In genomic region chr11:77656362-77656761, GRCh38 we compare ENCODE assay signal across 30 cellular contexts. TPM values are rescaled to one million over a fixed set of nuclear protein-coding genes. Genes with fewer than 3 reads are reported as not detected.
A peak's percentile ranks its signal among the peaks of the same experiment; 100 is the strongest.
DNase-seq lines count a peak whose midpoint lies in the region; ATAC-seq, FAIRE-seq and TF ChIP-seq lines count a peak whose summit lies in the region.
"Had no signal": no experiment of that assay in that cellular context is flagged by ENCODE, and none has a peak within 500 bp of the region (broad histone marks: within the 10 kb centered on the region; RNA-seq: fewer than 3 reads in every experiment).

No MANE protein-coding gene starts in this region.

- RAD21 ChIA-PET in HCT116 (lab: Charles Lee; ENCODE audit: low non-redundant PET in 1 of 2, low total read pairs in 2 of 2, uncharacterized antibody in 2 of 2, unreplicated experiment in 2 of 2): no interaction called here

- ATAC-seq in HCT116: peak; percentile 27; the same call in 1 of the 2 replicates
- peak; percentile 40 for ATAC-seq in K562
- ATAC-seq: CD8-positive, alpha-beta T cell had no signal

- no peak overlapping the region for H3K4me3 ChIP-seq in HCT116 (replicated peaks in 1 of 2; ENCODE audit: low read depth in 1 of 2, low read length in 2 of 2)
- H3K4me3 ChIP-seq in K562: no peak overlapping the region
- H3K4me3 ChIP-seq: PC-9, SJSA1 had no signal

- BruUV-seq in HCT116 (replicated peaks; lab: Mats Ljungman, UMichigan) (no TSS peak), K562 (replicated peaks; lab: Mats Ljungman, UMichigan) (no TSS peak)

- CTCF ChIA-PET in HCT116 (lab: Charles Lee) (no interaction called here), K562 (lab: Yijun Ruan, JAX; ENCODE audit: low intra/inter-chr PET ratio) (interaction anchor here (0.6 kb wide), 1 partner anchor 108 kb away, joined by 3 read pairs; no protein-coding TSS in a partner anchor)

- no peaks in the 10 kb centered on the region for H3K9me3 Mint-ChIP-seq in T-helper 2 cell treated with Interferon-gamma antibody and Interleukin-4, amounts not matched to agents 5 μg/mL and 100 μg/mL, for 36 hours
- H3K9me3 Mint-ChIP-seq: CD8-positive, alpha-beta T cell had no signal

- intact Hi-C loops in HCT116 (cut with micrococcal nuclease): no loop called here
- intact Hi-C loops in K562 (cut with micrococcal nuclease): loop anchor here (10.0 kb wide), 1 partner anchor 388 kb away; no protein-coding TSS in a partner anchor

- H3K4me1 ChIP-seq in HCT116 (ENCODE audit: control insufficient read depth in 1 of 2, insufficient read depth in 2 of 2, low read length in 2 of 2): peaks cover 0 to 7% of the 10 kb centered on the region in 2 experiments; a peak in 3 of 4 replicates
- peaks cover 3 to 8% of the 10 kb centered on the region in 2 experiments; a peak in 3 of 5 replicates for H3K4me1 ChIP-seq in K562 (replicated peaks in 1 of 2; ENCODE audit: control insufficient read depth in 2 of 2, insufficient read depth in 2 of 2, low read length in 2 of 2)
- H3K4me1 ChIP-seq: Caco-2 had no signal

- H3K9me1 ChIP-seq in K562 (ENCODE audit: control insufficient read depth, insufficient read depth, low read length): no peaks in the 10 kb centered on the region

- no peak overlapping the region for H3K4me2 ChIP-seq in HCT116 (ENCODE audit: low read length)
- H3K4me2 ChIP-seq in K562 (ENCODE audit: insufficient read depth, low read length): no peak overlapping the region
- H3K4me2 ChIP-seq: KMS-11, PC-9 had no signal

- H3K79me2 ChIP-seq in HCT116 (ENCODE audit: insufficient read depth, low read length) (no peaks in the 10 kb centered on the region), K562 (ENCODE audit: control insufficient read depth, insufficient read depth, low read length) (no peaks in the 10 kb centered on the region)

- H3K27me3 ChIP-seq in HCT116 (ENCODE audit: insufficient read depth, low read length) (no peaks in the 10 kb centered on the region), K562 (ENCODE audit: control insufficient read depth in 2 of 2, insufficient read depth in 2 of 2, low read length in 2 of 2) (no peaks in the 10 kb centered on the region)
- H3K27me3 ChIP-seq: SJSA1 had no signal

- no peaks in the 10 kb centered on the region for H3K27me3 Mint-ChIP-seq in T-helper 2 cell treated with Interferon-gamma antibody and Interleukin-4, amounts not matched to agents 5 μg/mL and 100 μg/mL, for 36 hours (ENCODE audit: low read depth)
- H3K27me3 Mint-ChIP-seq: B cell had no signal

- TF ChIP-seq CTCF in HCT116 (IDR thresholded peaks at IDR 0.05 in 2 of 3, conservative IDR thresholded peaks at IDR 0.05 in 1 of 3; ENCODE audit: borderline replicate concordance in 1 of 3, insufficient read depth in 1 of 3, low read depth in 2 of 3, low read length in 2 of 3) (no peak), K562 (IDR thresholded peaks at IDR 0.05 in 2 of 3, conservative IDR thresholded peaks at IDR 0.05 in 1 of 3; ENCODE audit: insufficient read depth in 2 of 3, low read depth in 1 of 3, low read length in 3 of 3) (no peak)

- TF ChIP-seq RAD21 in HCT116 (IDR thresholded peaks at IDR 0.05; ENCODE audit: low read depth) (no peak), K562 (CRISPR knock-in tag; conservative IDR thresholded peaks at IDR 0.05 in 1 of 2, IDR thresholded peaks at IDR 0.05 in 1 of 2) (no peak)

- POLR2A ChIA-PET in HCT116 (lab: Charles Lee) (no interaction called here), K562 (lab: Yijun Ruan, JAX) (no interaction called here)

- H4K20me1 ChIP-seq in HCT116 (ENCODE audit: insufficient read depth): no peaks in the 10 kb centered on the region
- H4K20me1 ChIP-seq in K562 (replicated peaks; ENCODE audit: control insufficient read depth, insufficient read depth, low read length): no peaks in the 10 kb centered on the region

- H3K9me2 ChIP-seq in HCT116 (ENCODE audit: insufficient read depth): no peaks in the 10 kb centered on the region

- no peak overlapping the region for H3K27ac ChIP-seq in HCT116 (ENCODE audit: low read depth, low read length)
- no peak overlapping the region for H3K27ac ChIP-seq in K562 (ENCODE audit: extremely low read depth, low read depth, low read length)
- H3K27ac ChIP-seq: 22Rv1, C4-2B, KMS-11, PC-9, SJSA1 had no signal

- H3K27ac Mint-ChIP-seq in T-helper 2 cell treated with Interferon-gamma antibody and Interleukin-4, amounts not matched to agents 5 μg/mL and 100 μg/mL, for 36 hours: no peak overlapping the region
- H3K27ac Mint-ChIP-seq: B cell; CD8-positive, alpha-beta T cell had no signal

- no peak overlapping the region for H2AFZ ChIP-seq in HCT116 (ENCODE audit: low read depth, low read length, poor library complexity, severe bottlenecking)
- H2AFZ ChIP-seq in K562 (ENCODE audit: low read depth, low read length): peak overlapping the region; percentile 62
- H2AFZ ChIP-seq: PC-9 had no signal

- H3K9ac ChIP-seq in HCT116 (ENCODE audit: low read length) (no peak overlapping the region), K562 (ENCODE audit: insufficient read depth in 1 of 2, low read depth in 2 of 2, low read length in 2 of 2) (no peak overlapping the region)
- H3K9ac ChIP-seq: KMS-11 had no signal

- H3K9me3 ChIP-seq in HCT116 (ENCODE audit: control insufficient read depth in 1 of 2, insufficient read depth in 1 of 2, low read depth in 1 of 2, low read length in 2 of 2) (no peaks in the 10 kb centered on the region), K562 (replicated peaks; ENCODE audit: control insufficient read depth, insufficient read depth, low read depth, low read length) (no peaks in the 10 kb centered on the region)
- H3K9me3 ChIP-seq: Caco-2, SJSA1 had no signal

- in situ Hi-C loops in K562 (cut with MboI): no loop called here

- TF ChIP-seq EP300 in K562 (IDR thresholded peaks at IDR 0.05; ENCODE audit: low read length): no peak

- TF ChIP-seq POLR2A in HCT116 (IDR thresholded peaks at IDR 0.05; ENCODE audit: borderline replicate concordance, extremely low read depth, insufficient read depth, insufficient read length) (no peak), K562 (conservative IDR thresholded peaks at IDR 0.05) (no peak)

- WGBS in K562 (ENCODE audit: insufficient coverage, low coverage, missing lambda C conversion rate): 44% methylated on average over 5 of the region's 7 CpGs

- peak; percentile 23 for DNase-seq in DMS53 (lab: John Stamatoyannopoulos, UW)
- DNase-seq in DMS53 treated with DMSO at 0.1 percent for 48 hours (lab: John Stamatoyannopoulos, UW; ENCODE audit: unreplicated experiment): no peak
- no peak for DNase-seq in HCT116 (ENCODE audit: low read depth, low spot score)
- peak in 1 of 4 experiments; percentile 38 for DNase-seq in K562 (ENCODE audit: extremely low read depth in 1 of 4, low spot score in 3 of 4)
- DNase-seq in iPS-NIHi11 (ENCODE audit: low spot score): peak; percentile 22
- no peak for DNase-seq in superior temporal gyrus (ENCODE audit: extremely low spot score)
- no peak for DNase-seq in GM03348 (ENCODE audit: low spot score)
- no peak for DNase-seq in T-helper 2 cell treated with Interferon-gamma antibody and Interleukin-4, amounts not matched to agents 5 μg/mL and 100 μg/mL, for 36 hours (ENCODE audit: low spot score)
- DNase-seq: Caco-2; CD8-positive, alpha-beta T cell; DMS79 treated with DMSO at 0.1 percent for 48 hours; GOT3; MM.1S; NCI-H1048; NCI-H1417; NCI-H1694; NCI-H2029 treated with DMSO at 0.1 percent for 48 hours; NCI-H2171 treated with DMSO at 0.1 percent for 48 hours; NCI-H345; NCI-H510A treated with DMSO at 0.1 percent for 48 hours; NK-92 treated with Interleukin-12 subunit alpha and Interleukin-12 subunit beta, amount 100 ng/mL, for 24 hours; PC-9; Right ventricle myocardium superior; RPMI8226 had no signal

- FAIRE-seq in K562 (lab: Jason Lieb, UNC): no peak
- FAIRE-seq: GM18507 had no signal

- H3K4me3 Mint-ChIP-seq in T-helper 2 cell treated with Interferon-gamma antibody and Interleukin-4, amounts not matched to agents 5 μg/mL and 100 μg/mL, for 36 hours: no peak overlapping the region
- H3K4me3 Mint-ChIP-seq: B cell; CD8-positive, alpha-beta T cell had no signal

- H3K36me3 Mint-ChIP-seq in T-helper 2 cell treated with Interferon-gamma antibody and Interleukin-4, amounts not matched to agents 5 μg/mL and 100 μg/mL, for 36 hours (ENCODE audit: low read depth): no peaks in the 10 kb centered on the region
- H3K36me3 Mint-ChIP-seq: CD8-positive, alpha-beta T cell had no signal

- no peaks in the 10 kb centered on the region for H3K4me1 Mint-ChIP-seq in T-helper 2 cell treated with Interferon-gamma antibody and Interleukin-4, amounts not matched to agents 5 μg/mL and 100 μg/mL, for 36 hours (ENCODE audit: low read depth)

- H3K36me3 ChIP-seq in HCT116 (ENCODE audit: control insufficient read depth in 1 of 2, insufficient read depth in 2 of 2, low read length in 2 of 2): no peaks in the 10 kb centered on the region
- no peaks in the 10 kb centered on the region for H3K36me3 ChIP-seq in K562 (ENCODE audit: control insufficient read depth, insufficient read depth, low read length)
- H3K36me3 ChIP-seq: SJSA1 had no signal

TF ChIP-seq in HCT116, 20 proteins besides CTCF, POLR2A, EP300 and RAD21 (continues in another document):
- no peak for TF ChIP-seq ZNF274 (IDR thresholded peaks at IDR 0.05; ENCODE audit: low read depth, low read length)

TF ChIP-seq in K562, 482 proteins besides CTCF, POLR2A, EP300 and RAD21:
- TF ChIP-seq MEF2A (IDR thresholded peaks at IDR 0.05; ENCODE audit: control insufficient read depth, low read depth, low read length): no peak

RNA-seq across cellular contexts. Expression of gene CLNS1A, which starts 18.8 kb away (rescaled TPM):
- total RNA-seq in HCT116 (2021; ENCODE audit: unreplicated experiment): 151 TPM
- 174 and 199 TPM in 2 replicates for polyA plus RNA-seq in HCT116 (2012)
- total RNA-seq in K562 (2011; cell fraction: chromatin; rRNA removed; ENCODE audit: low replicate concordance): 163 and 326 TPM in 2 replicates
- total RNA-seq in K562 (2011; cell fraction: nucleolus; rRNA removed): 82.2 and 103 TPM in 2 replicates
- total RNA-seq in K562 (2011; cell fraction: nucleoplasm; rRNA removed): 168 and 230 TPM in 2 replicates
- 307 and 311 TPM in 2 replicates for total RNA-seq in K562 (2014; rRNA removed)
- total RNA-seq in K562 (2014; rRNA removed; fragmentation: Illumina TruSeq; extraction: Trizol): 389 and 460 TPM in 2 replicates
- 326 and 345 TPM in 2 replicates for total RNA-seq in K562 (2015; rRNA removed; fragmentation: Illumina TruSeq; extraction: Trizol)
- total RNA-seq in K562 (2021): 225 and 234 TPM in 2 replicates
- 334 and 472 TPM in 2 replicates for polyA plus RNA-seq in K562 (2011; rRNA removed)
- 164 and 253 TPM in 2 replicates for polyA plus RNA-seq in K562 (2011; cell fraction: cytosol; rRNA removed)
- polyA plus RNA-seq in K562 (2011; cell fraction: nucleus; rRNA removed): 104 and 127 TPM in 2 replicates
- 249 and 267 TPM in 2 replicates for polyA plus RNA-seq in K562 (2012)
- 420 and 442 TPM in 2 replicates for polyA plus RNA-seq in K562 (2014; fragmentation: Illumina TruSeq; extraction: Trizol)
- polyA plus RNA-seq in K562 (2014; fragmentation: Nextera tagmentation; extraction: Ambion mirVana): 100 to 1,000 TPM; 146 to 164 TPM
- 397 and 427 TPM in 2 replicates for polyA plus RNA-seq in K562 (2014; rRNA removed)
- polyA minus RNA-seq in K562 (2011; rRNA and poly(A)+ RNA removed): 511 and 540 TPM in 2 replicates
- 125 and 149 TPM in 2 replicates for polyA minus RNA-seq in K562 (2011; cell fraction: cytosol; rRNA and poly(A)+ RNA removed)
- 58.6 and 91.7 TPM in 2 replicates for polyA minus RNA-seq in K562 (2011; cell fraction: nucleus; rRNA and poly(A)+ RNA removed)

Comparison
In these comparisons a context has a peak if more than half of its experiments do, and no peak if none do; other contexts are left out.
1. DNase-seq: peak in DMS53 (single experiment) and iPS-NIHi11 (single experiment); none in DMS53 treated with DMSO at 0.1 percent for 48 hours (single experiment), HCT116 (single experiment), superior temporal gyrus (single experiment), GM03348 (single experiment) and T-helper 2 cell treated with Interferon-gamma antibody and Interleukin-4, amounts not matched to agents 5 μg/mL and 100 μg/mL, for 36 hours (single experiment).